ENCODE assay signal across 11 cellular contexts in genomic region chr6:154766993-154767392, GRCh38. TPM values are rescaled to one million over a fixed set of nuclear protein-coding genes. Genes with fewer than 3 reads are reported as not detected.
A peak's percentile ranks its signal among the peaks of the same experiment; 100 is the strongest.
DNase-seq lines count a peak whose midpoint lies in the region; ATAC-seq and TF ChIP-seq lines count a peak whose summit lies in the region.
"Had no signal": no experiment of that assay in that cellular context is flagged by ENCODE, and none has a peak within 500 bp of the region (broad histone marks: within the 10 kb centered on the region; RNA-seq: fewer than 3 reads in every experiment).

No MANE protein-coding gene starts in this region.

- H3K27ac Mint-ChIP-seq in effector memory CD8-positive, alpha-beta T cell, result peak overlapping the region; percentile 59 to 76
- peak overlapping the region; percentile 32 for H3K27ac Mint-ChIP-seq in osteocyte (ENCODE audit: unreplicated experiment)
- H3K27ac Mint-ChIP-seq: dendritic cell treated with granulocyte-macrophage colony-stimulating factor and Interleukin-4, amounts not matched to agents 40 ng/mL and 50 ng/mL, for 4 days had no signal

- H3K4me3 Mint-ChIP-seq in effector memory CD8-positive, alpha-beta T cell, result peak overlapping the region; percentile 23 to 45
- no peak overlapping the region for H3K4me3 Mint-ChIP-seq in osteocyte (ENCODE audit: unreplicated experiment)
- H3K4me3 Mint-ChIP-seq: dendritic cell treated with granulocyte-macrophage colony-stimulating factor and Interleukin-4, amounts not matched to agents 40 ng/mL and 50 ng/mL, for 4 days had no signal

- DNase-seq in EL, result peak; percentile 48
- peak; percentile 6 for DNase-seq in NCI-H2029 treated with DMSO at 0.1 percent for 48 hours (lab: John Stamatoyannopoulos, UW)
- DNase-seq in effector memory CD8-positive, alpha-beta T cell, result no peak
- no peak for DNase-seq in osteocyte (ENCODE audit: extremely low spot score, unreplicated experiment)
- DNase-seq in GM03348 (ENCODE audit: low spot score), result no peak
- DNase-seq in occipital lobe (lab: John Stamatoyannopoulos, UW), result no peak
- no peak for DNase-seq in omental fat pad (ENCODE audit: low spot score)
- DNase-seq: activated CD4-positive, alpha-beta T cell treated with anti-CD3 and anti-CD28 coated beads, Interleukin-2, amount 50 U/mL, for 48 hours; activated naive CD4-positive, alpha-beta T cell treated with Interleukin-2 at 50 U/mL for 16 hours; NCI-H1105 had no signal

- no peak for TF ChIP-seq CTCF in osteocyte (IDR thresholded peaks at IDR 0.05)
- no peak for TF ChIP-seq CTCF in omental fat pad (IDR thresholded peaks at IDR 0.05)

- no peaks in the 10 kb centered on the region for H3K27me3 Mint-ChIP-seq in effector memory CD8-positive, alpha-beta T cell
- H3K27me3 Mint-ChIP-seq in osteocyte (ENCODE audit: unreplicated experiment), result no peaks in the 10 kb centered on the region
- H3K27me3 Mint-ChIP-seq: dendritic cell treated with granulocyte-macrophage colony-stimulating factor and Interleukin-4, amounts not matched to agents 40 ng/mL and 50 ng/mL, for 4 days had no signal

- no peaks in the 10 kb centered on the region for H3K9me3 Mint-ChIP-seq in effector memory CD8-positive, alpha-beta T cell
- no peaks in the 10 kb centered on the region for H3K9me3 Mint-ChIP-seq in osteocyte (ENCODE audit: unreplicated experiment)
- H3K9me3 Mint-ChIP-seq: dendritic cell treated with granulocyte-macrophage colony-stimulating factor and Interleukin-4, amounts not matched to agents 40 ng/mL and 50 ng/mL, for 4 days had no signal

- peaks cover 64 to 86% of the 10 kb centered on the region in 2 donors for H3K4me1 Mint-ChIP-seq in effector memory CD8-positive, alpha-beta T cell (ENCODE audit: low read depth in 2 of 2)
- peaks cover 48% of the 10 kb centered on the region for H3K4me1 Mint-ChIP-seq in osteocyte (ENCODE audit: unreplicated experiment)

- H3K36me3 Mint-ChIP-seq in effector memory CD8-positive, alpha-beta T cell (ENCODE audit: insufficient read depth), result peaks cover 27% of the 10 kb centered on the region
- no peaks in the 10 kb centered on the region for H3K36me3 Mint-ChIP-seq in osteocyte (ENCODE audit: unreplicated experiment)

- ATAC-seq in effector memory CD8-positive, alpha-beta T cell (replicated peaks), result no peak
- no peak for ATAC-seq in omental fat pad (ENCODE audit: low FRiP score)

RNA-seq across cellular contexts. Expression of gene SCAF8, which starts 33.8 kb away (rescaled TPM):
- 46.1 and 46.6 TPM in 2 replicates for total RNA-seq in osteocyte
- 106 TPM for total RNA-seq in occipital lobe
- 10 to 100 TPM; 29.5 to 52.8 (median 37.4) TPM for total RNA-seq in omental fat pad

Comparison
In these comparisons a context has a peak if more than half of its experiments do, and no peak if none do; other contexts are left out.
1. DNase-seq: peak in EL (single experiment) and NCI-H2029 treated with DMSO at 0.1 percent for 48 hours (single experiment); none in effector memory CD8-positive, alpha-beta T cell (0 of 3), osteocyte (single experiment), GM03348 (single experiment), occipital lobe (single experiment) and omental fat pad (single experiment).